ENCODE assay signal across 16 cellular contexts in genomic region chr21:45591619-45592207, GRCh38. TPM values are rescaled to one million over a fixed set of nuclear protein-coding genes. Genes with fewer than 3 reads are reported as not detected.
DNase-seq lines count a peak whose midpoint lies in the region; ATAC-seq, FAIRE-seq and TF ChIP-seq lines count a peak whose summit lies in the region.
"Had no signal": no experiment of that assay in that cellular context is flagged by ENCODE, and none has a peak within 500 bp of the region (broad histone marks: within the 10 kb centered on the region; RNA-seq: fewer than 3 reads in every experiment).

No MANE protein-coding gene starts in this region.

- H3K27ac ChIP-seq in OCI-LY7 (ENCODE audit: low read depth, low read length, poor library complexity, severe bottlenecking) (no peak overlapping the region), right lobe of liver (no peak overlapping the region), substantia nigra (ENCODE audit: low read depth, low read length, poor library complexity, severe bottlenecking) (no peak overlapping the region)
- H3K27ac ChIP-seq: prostate gland had no signal

- no TSS peak for BruUV-seq in OCI-LY7 (replicated peaks; lab: Mats Ljungman, UMichigan)

- POLR2A ChIA-PET in OCI-LY7 (lab: Charles Lee), result no interaction called here

- H3K27me3 ChIP-seq in right lobe of liver, result no peaks in the 10 kb centered on the region

- H3K4me1 ChIP-seq in OCI-LY7 (ENCODE audit: insufficient read depth, low read length, poor library complexity, severe bottlenecking) (peaks cover 22% of the 10 kb centered on the region), right lobe of liver (peaks cover 0 to 4% (median 0%) of the 10 kb centered on the region in 4 donors)

- CTCF ChIA-PET in OCI-LY7 (lab: Charles Lee; ENCODE audit: unreplicated experiment), result no interaction called here

- H3K9me3 ChIP-seq in OCI-LY7 (ENCODE audit: low read length), result peaks cover 3% of the 10 kb centered on the region; the same call in 1 of the 2 replicates
- no peaks in the 10 kb centered on the region for H3K9me3 ChIP-seq in right lobe of liver
- H3K9me3 ChIP-seq: prostate gland had no signal

- no peak for ATAC-seq in right lobe of liver
- ATAC-seq in HG03095 (IDR thresholded peaks at IDR 0.05; ENCODE audit: unreplicated experiment), result no peak
- ATAC-seq in GM21390 (IDR thresholded peaks at IDR 0.05; ENCODE audit: unreplicated experiment), result no peak

- no peaks in the 10 kb centered on the region for H3K9me2 ChIP-seq in OCI-LY7 (ENCODE audit: insufficient read depth, low read length)

- 84% methylated on average over 8 of the region's 9 CpGs for WGBS in right lobe of liver (ENCODE audit: insufficient coverage, low coverage, low lambda C conversion rate, missing lambda C conversion rate)

- TF ChIP-seq CTCF in OCI-LY7 (conservative IDR thresholded peaks at IDR 0.05; ENCODE audit: low read length), result no peak
- TF ChIP-seq CTCF in right lobe of liver (IDR thresholded peaks at IDR 0.05), result no peak

- intact Hi-C loops in OCI-LY7 (cut with micrococcal nuclease; ENCODE audit: unreplicated experiment), result loop anchor here (2.0 kb wide), 1 partner anchor 51 kb away; the partner anchor contains the start of gene PCBP3
- intact Hi-C loops in right lobe of liver (cut with DNase I), result no loop called here

- H3K4me3 ChIP-seq in OCI-LY7 (ENCODE audit: low read depth, low read length, poor library complexity, severe bottlenecking), result no peak overlapping the region
- no peak overlapping the region for H3K4me3 ChIP-seq in right lobe of liver
- H3K4me3 ChIP-seq: smooth muscle cell had no signal

- H3K36me3 ChIP-seq in OCI-LY7 (ENCODE audit: insufficient read depth, low read length), result peaks cover 14% of the 10 kb centered on the region
- no peaks in the 10 kb centered on the region for H3K36me3 ChIP-seq in right lobe of liver
- H3K36me3 ChIP-seq: heart left ventricle, left lung, prostate gland had no signal

- H2AFZ ChIP-seq in OCI-LY7 (ENCODE audit: low read length), result no peak overlapping the region

- H4K20me1 ChIP-seq in OCI-LY7 (ENCODE audit: insufficient read depth, low read length), result no peaks in the 10 kb centered on the region

- peak; percentile 18 for DNase-seq in stimulated activated CD4-positive, alpha-beta T cell treated with anti-CD3 and anti-CD28 coated beads, Interleukin-15, amount 100 ng/mL, for 24 hours
- no peak for DNase-seq in stimulated activated CD4-positive, alpha-beta T cell treated with anti-CD3 and anti-CD28 coated beads, Interleukin-4, amount 100 ng/mL, for 1 hour
- DNase-seq in OCI-LY7 (ENCODE audit: low spot score) (no peak), right lobe of liver (peak in 2 of 3 donors; percentile 13 to 20), RCC 7860 (ENCODE audit: low spot score) (no peak), substantia nigra (lab: John Stamatoyannopoulos, UW) (no peak)
- DNase-seq: ACHN, GDM1, NCI-H1417 had no signal

- peak overlapping the region; percentile 10; the same call in 1 of the 2 replicates for H3K4me2 ChIP-seq in OCI-LY7 (ENCODE audit: low read length)

- no peak for FAIRE-seq in RCC 7860 (lab: Jason Lieb, UNC)
- FAIRE-seq: H54 had no signal

- H3K79me2 ChIP-seq in OCI-LY7 (ENCODE audit: insufficient read depth, low read depth, low read length), result peaks cover 23% of the 10 kb centered on the region

- no peak for TF ChIP-seq POLR2A in right lobe of liver (IDR thresholded peaks at IDR 0.05)

RNA-seq across cellular contexts. Expression of gene SLC19A1, which starts 49.5 kb away (rescaled TPM):
- total RNA-seq in OCI-LY7 (2014; rRNA removed; shearing (Covaris generic)), result 13.2 and 17.9 TPM in 2 replicates
- total RNA-seq in OCI-LY7 (2022) (41.1 and 41.2 TPM in 2 replicates), right lobe of liver (10 to 100 TPM in 4 of 6 experiments, 1 to 10 TPM in 2; 4.5 to 24.5 (median 15.7) TPM)

RNA-seq across cellular contexts. Expression of gene PCBP3, which starts 51.8 kb away (rescaled TPM):
- 0.39 TPM in 1 of 2 replicates, not detected in the other for total RNA-seq in OCI-LY7 (2014; rRNA removed; shearing (Covaris generic))
- total RNA-seq in OCI-LY7 (2022) (0.61 and 1.0 TPM in 2 replicates), right lobe of liver (1 to 10 TPM in 1 of 6 experiments, under 1 TPM in 5; 0.37 to 1.5 (median 0.69) TPM)

Comparison
In these comparisons a context has a peak if more than half of its experiments do, and no peak if none do; other contexts are left out.
1. DNase-seq: peak in stimulated activated CD4-positive, alpha-beta T cell treated with anti-CD3 and anti-CD28 coated beads, Interleukin-15, amount 100 ng/mL, for 24 hours (single experiment) and right lobe of liver (2 of 3); none in stimulated activated CD4-positive, alpha-beta T cell treated with anti-CD3 and anti-CD28 coated beads, Interleukin-4, amount 100 ng/mL, for 1 hour (single experiment), OCI-LY7 (single experiment), RCC 7860 (single experiment) and substantia nigra (0 of 49).